8 cellular contexts compared by ENCODE assay signal in genomic region chr14:50062438-50063039, GRCh38. TPM values are rescaled to one million over a fixed set of nuclear protein-coding genes. Genes with fewer than 3 reads are reported as not detected.
DNase-seq lines count a peak whose midpoint lies in the region; ATAC-seq and TF ChIP-seq lines count a peak whose summit lies in the region.

No MANE protein-coding gene starts in this region.

- H3K36me3 Mint-ChIP-seq in osteocyte (ENCODE audit: unreplicated experiment): no peaks in the 10 kb centered on the region

- H3K4me2 ChIP-seq in Karpas-422 (ENCODE audit: low read depth, low read length, poor library complexity, severe bottlenecking): peak overlapping the region; percentile 40

- no peaks in the 10 kb centered on the region for H3K9me3 ChIP-seq in Karpas-422 (ENCODE audit: low read length)

- H2AFZ ChIP-seq in Karpas-422 (ENCODE audit: low read length): peak overlapping the region; percentile 92; the same call in 1 of the 2 replicates

- TF ChIP-seq CTCF in osteocyte (IDR thresholded peaks at IDR 0.05): peak; percentile 23

- peak overlapping the region; percentile 45; the same call in 1 of the 2 replicates for H3K27ac ChIP-seq in Karpas-422 (ENCODE audit: low read length)

- peak; percentile 26 for ATAC-seq in GM19035 (IDR thresholded peaks at IDR 0.05; ENCODE audit: unreplicated experiment)
- no peak for ATAC-seq in GM19397 (IDR thresholded peaks at IDR 0.05; ENCODE audit: unreplicated experiment)

- H3K36me3 ChIP-seq in Karpas-422 (ENCODE audit: insufficient read depth, low read length): no peaks in the 10 kb centered on the region

- no peaks in the 10 kb centered on the region for H3K9me2 ChIP-seq in Karpas-422 (replicated peaks; ENCODE audit: insufficient read depth, low read length)

- H3K27me3 ChIP-seq in Karpas-422 (ENCODE audit: low read length): no peaks in the 10 kb centered on the region

- DNase-seq in Karpas-422: peak; percentile 73
- peak; percentile 85 to 89 for DNase-seq in activated CD4-positive, alpha-beta T cell treated with anti-CD3 and anti-CD28 coated beads for 4 hours
- DNase-seq in effector CD8-positive, alpha-beta T cell (lab: John Stamatoyannopoulos, UW): peak; percentile 51
- no peak for DNase-seq in osteocyte (ENCODE audit: extremely low spot score, unreplicated experiment)
- DNase-seq in putamen (ENCODE audit: low spot score): no peak
- no peak for DNase-seq in occipital lobe (lab: John Stamatoyannopoulos, UW)

- no peaks in the 10 kb centered on the region for H3K79me2 ChIP-seq in Karpas-422 (ENCODE audit: low read length)

- no peaks in the 10 kb centered on the region for H3K9me3 Mint-ChIP-seq in osteocyte (ENCODE audit: unreplicated experiment)

- no peak overlapping the region for H3K4me3 Mint-ChIP-seq in osteocyte (ENCODE audit: unreplicated experiment)

- peak overlapping the region; percentile 95 for H3K27ac Mint-ChIP-seq in osteocyte (ENCODE audit: unreplicated experiment)

- peaks cover 41% of the 10 kb centered on the region for H3K4me1 Mint-ChIP-seq in osteocyte (ENCODE audit: unreplicated experiment)

- peak overlapping the region; percentile 50 for H3K9ac ChIP-seq in Karpas-422 (ENCODE audit: low read length)

- H3K4me3 ChIP-seq in Karpas-422 (ENCODE audit: low read length): peak overlapping the region; percentile 27; the same call in 1 of the 2 replicates

- H3K4me1 ChIP-seq in Karpas-422 (ENCODE audit: low read length): peaks cover 28% of the 10 kb centered on the region

- H4K20me1 ChIP-seq in Karpas-422 (ENCODE audit: insufficient read depth, low read depth, low read length): no peaks in the 10 kb centered on the region

- no peaks in the 10 kb centered on the region for H3K27me3 Mint-ChIP-seq in osteocyte (ENCODE audit: unreplicated experiment)

RNA-seq across cellular contexts. Expression of gene VCPKMT, which starts 53.8 kb away (rescaled TPM):
- total RNA-seq in Karpas-422 (2014; rRNA removed; shearing (Covaris generic); ENCODE audit: low replicate concordance): 8.7 and 25.6 TPM in 2 replicates
- total RNA-seq in osteocyte (10.1 and 12.2 TPM in 2 replicates), occipital lobe (12.0 TPM)

Comparison
In these comparisons a context has a peak if more than half of its experiments do, and no peak if none do; other contexts are left out.
1. DNase-seq: peak in Karpas-422 (single experiment), activated CD4-positive, alpha-beta T cell treated with anti-CD3 and anti-CD28 coated beads for 4 hours (2 of 2) and effector CD8-positive, alpha-beta T cell (single experiment); none in osteocyte (single experiment), putamen (single experiment) and occipital lobe (single experiment).